In genomic region chr14:76957224-76957881, GRCh38 we compare ENCODE assay signal across 8 cellular contexts.
DNase-seq lines count a peak whose midpoint lies in the region; ATAC-seq and TF ChIP-seq lines count a peak whose summit lies in the region.

No MANE protein-coding gene starts in this region.

- no peaks in the 10 kb centered on the region for H3K27me3 ChIP-seq in lung (ENCODE audit: control insufficient read depth, insufficient read depth)
- H3K27me3 ChIP-seq in upper lobe of right lung: no peaks in the 10 kb centered on the region

- peak overlapping the region; percentile 98 for H3K27ac Mint-ChIP-seq in activated naive CD8-positive, alpha-beta T cell treated with anti-CD3 and anti-CD28 coated beads, Interleukin-2, amount 50 U/mL, for 24 hours

- peak; percentile 67 for DNase-seq in A172 (ENCODE audit: low spot score)
- DNase-seq in HT1080 (ENCODE audit: low read depth): peak; percentile 34
- DNase-seq in activated naive CD8-positive, alpha-beta T cell treated with anti-CD3 and anti-CD28 coated beads, Interleukin-2, amount 50 U/mL, for 24 hours: no peak
- DNase-seq in lung (ENCODE audit: low spot score): no peak
- DNase-seq in upper lobe of right lung: no peak
- no peak for DNase-seq in ACHN
- DNase-seq in GM13977 (ENCODE audit: low spot score): no peak

- H3K4me1 ChIP-seq in lung (ENCODE audit: control insufficient read depth in 2 of 2, insufficient read depth in 2 of 2, low read length in 2 of 2) (peaks cover 10 to 13% of the 10 kb centered on the region in 2 donors), upper lobe of right lung (peaks cover 60% of the 10 kb centered on the region)

- peaks cover 2% of the 10 kb centered on the region for H3K36me3 Mint-ChIP-seq in activated naive CD8-positive, alpha-beta T cell treated with anti-CD3 and anti-CD28 coated beads, Interleukin-2, amount 50 U/mL, for 24 hours (ENCODE audit: low read depth)

- H3K4me3 ChIP-seq in lung (no peak overlapping the region), upper lobe of right lung (peak overlapping the region; percentile 46)

- TF ChIP-seq CTCF in lung (IDR thresholded peaks at IDR 0.05; ENCODE audit: control extremely low read depth, extremely low read depth) (no peak), upper lobe of right lung (IDR thresholded peaks at IDR 0.05) (no peak), GM13977 (IDR thresholded peaks at IDR 0.05; ENCODE audit: extremely low read depth, insufficient read depth, missing control alignments) (no peak)

- peak overlapping the region; percentile 85 for H3K4me3 Mint-ChIP-seq in activated naive CD8-positive, alpha-beta T cell treated with anti-CD3 and anti-CD28 coated beads, Interleukin-2, amount 50 U/mL, for 24 hours

- no peak for ATAC-seq in activated naive CD8-positive, alpha-beta T cell treated with anti-CD3 and anti-CD28 coated beads, Interleukin-2, amount 50 U/mL, for 24 hours
- no peak for ATAC-seq in lung (ENCODE audit: insufficient read depth, low FRiP score)
- ATAC-seq in upper lobe of right lung: no peak
- no peak for ATAC-seq in GM21825 (IDR thresholded peaks at IDR 0.05; ENCODE audit: unreplicated experiment)

- in situ Hi-C loops in ACHN (cut with HindIII; ENCODE audit: low pct_ligation_motif_present, low pct_unique_long_range_greater_than_20kb, low sequenced_read_pairs): no loop called here
- in situ Hi-C loops in GM13977 (cut with MboI; ENCODE audit: low pct_unique_long_range_greater_than_20kb, low sequenced_read_pairs, unreplicated experiment): loop anchor here (10.0 kb wide), 1 partner anchor 87 kb away; no protein-coding TSS in a partner anchor

- peaks cover 88% of the 10 kb centered on the region for H3K4me1 Mint-ChIP-seq in activated naive CD8-positive, alpha-beta T cell treated with anti-CD3 and anti-CD28 coated beads, Interleukin-2, amount 50 U/mL, for 24 hours

- WGBS in lung, 2 donors: 10 to 16% methylated on average over 4 of the region's 4 CpGs

- intact Hi-C loops in upper lobe of right lung (cut with DNase I): loop anchor here (10.0 kb wide), 1 partner anchor 67 kb away; the partner anchor contains the start of gene IRF2BPL

- H3K9me3 ChIP-seq in lung (ENCODE audit: control insufficient read depth in 2 of 2, insufficient read depth in 1 of 2, low read length in 1 of 2) (no peaks in the 10 kb centered on the region), upper lobe of right lung (no peaks in the 10 kb centered on the region)

- H3K36me3 ChIP-seq in lung (ENCODE audit: control insufficient read depth in 2 of 2, insufficient read depth in 2 of 2, low read length in 2 of 2) (no peaks in the 10 kb centered on the region), upper lobe of right lung (no peaks in the 10 kb centered on the region)

- H3K27me3 Mint-ChIP-seq in activated naive CD8-positive, alpha-beta T cell treated with anti-CD3 and anti-CD28 coated beads, Interleukin-2, amount 50 U/mL, for 24 hours: peaks cover 2% of the 10 kb centered on the region

- H3K27ac ChIP-seq in lung (ENCODE audit: low read depth in 1 of 2, low read length in 1 of 2): peak overlapping the region; percentile 98
- H3K27ac ChIP-seq in upper lobe of right lung: peak overlapping the region; percentile 95

- no peaks in the 10 kb centered on the region for H3K9me3 Mint-ChIP-seq in activated naive CD8-positive, alpha-beta T cell treated with anti-CD3 and anti-CD28 coated beads, Interleukin-2, amount 50 U/mL, for 24 hours

Comparison
In these comparisons a context has a peak if more than half of its experiments do, and no peak if none do; other contexts are left out.
1. DNase-seq: peak in A172 (single experiment) and HT1080 (single experiment); none in activated naive CD8-positive, alpha-beta T cell treated with anti-CD3 and anti-CD28 coated beads, Interleukin-2, amount 50 U/mL, for 24 hours (single experiment), lung (single experiment), upper lobe of right lung (single experiment), ACHN (single experiment) and GM13977 (single experiment).